ENCODE assay signal across 9 cellular contexts in the genomic region with DNA sequence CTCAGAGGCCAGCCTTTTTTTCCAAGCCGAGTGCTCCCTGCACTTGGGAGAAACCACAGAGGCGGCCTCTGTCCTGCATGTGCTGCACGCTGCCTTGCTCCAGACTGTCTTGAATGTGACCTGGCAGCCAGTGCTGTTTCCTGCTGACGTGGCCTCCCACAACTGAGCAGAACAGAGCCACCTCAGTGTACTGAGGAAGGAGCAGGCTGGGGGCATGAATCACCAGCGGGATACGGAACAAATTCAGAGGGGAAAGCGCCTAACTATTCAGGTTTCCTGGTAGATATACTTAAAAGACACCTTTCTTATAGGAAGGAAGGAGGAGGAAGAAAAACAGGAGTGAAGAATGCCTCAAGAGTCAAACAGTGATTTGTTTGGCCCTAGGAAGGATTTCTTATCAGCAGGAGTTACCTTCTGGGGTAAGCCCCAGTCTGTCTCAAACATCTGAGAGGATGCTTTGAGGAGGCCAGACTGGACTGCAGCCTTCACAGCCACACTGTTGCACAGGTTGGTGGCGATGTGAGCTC.
DNase-seq lines count a peak whose midpoint lies in the region; TF ChIP-seq lines count a peak whose summit lies in the region.
"Had no signal": no experiment of that assay in that cellular context is flagged by ENCODE, and none has a peak within 500 bp of the region (broad histone marks: within the 10 kb centered on the region; RNA-seq: fewer than 3 reads in every experiment).

No MANE protein-coding gene starts in this region.

- peak in 1 of 2 donors; percentile 55 for TF ChIP-seq POLR2A in tibial nerve (IDR thresholded peaks at IDR 0.05)

- peak overlapping the region in 1 of 2 experiments; percentile 10 for H3K4me3 ChIP-seq in neutrophil (ENCODE audit: low read depth in 1 of 2, low read length in 1 of 2)
- H3K4me3 ChIP-seq in tibial nerve: no peak overlapping the region

- H3K36me3 ChIP-seq in neutrophil (no peaks in the 10 kb centered on the region), tibial nerve (no peaks in the 10 kb centered on the region)

- H3K4me1 ChIP-seq in neutrophil (ENCODE audit: control insufficient read depth in 1 of 2, insufficient read depth in 1 of 2, low read depth in 1 of 2, low read length in 1 of 2): peaks cover 64 to 67% of the 10 kb centered on the region in 2 experiments
- peaks cover 0 to 65% (median 25%) of the 10 kb centered on the region in 4 donors for H3K4me1 ChIP-seq in tibial nerve

- intact Hi-C loops in activated T-helper 1 cell treated with anti-CD3 and anti-CD28 coated beads, Interleukin-12 subunit alpha, Interleukin-12 subunit beta, Interleukin-2, Interleukin-4 antibody, amounts not matched to agents 30 ng/mL and 10 ng/mL and 1 ng/mL, durations not matched to agents 14 hours and 24 hours and 36 hours (cut with micrococcal nuclease): loop anchor here (2.0 kb wide), 1 partner anchor 17 kb away; no protein-coding TSS in a partner anchor

- H3K36me3 Mint-ChIP-seq in activated T-helper 1 cell treated with anti-CD3 and anti-CD28 coated beads, Interleukin-12 subunit alpha, Interleukin-12 subunit beta, Interleukin-2, Interleukin-4 antibody, amounts not matched to agents 30 ng/mL and 10 ng/mL and 1 ng/mL, durations not matched to agents 14 hours and 24 hours and 36 hours (ENCODE audit: low read depth): peaks cover 5% of the 10 kb centered on the region

- 9 to 17% methylated on average over 8 of the region's 8 CpGs for WGBS in tibial nerve, 2 donors

- peaks cover 32% of the 10 kb centered on the region for H3K4me1 Mint-ChIP-seq in activated T-helper 1 cell treated with anti-CD3 and anti-CD28 coated beads, Interleukin-12 subunit alpha, Interleukin-12 subunit beta, Interleukin-2, Interleukin-4 antibody, amounts not matched to agents 30 ng/mL and 10 ng/mL and 1 ng/mL, durations not matched to agents 14 hours and 24 hours and 36 hours (ENCODE audit: low read depth)

- DNase-seq in activated gamma-delta T cell treated with Interleukin-2 at 50 U/mL for 16 hours: peak; percentile 16
- DNase-seq in activated gamma-delta T cell (lab: John Stamatoyannopoulos, UW): no peak
- peak; percentile 61 for DNase-seq in MV-4-11 (lab: John Stamatoyannopoulos, UW)
- peak; percentile 29 for DNase-seq in activated T-helper 1 cell treated with anti-CD3 and anti-CD28 coated beads, Interleukin-12 subunit alpha, Interleukin-12 subunit beta, Interleukin-2, Interleukin-4 antibody, amounts not matched to agents 30 ng/mL and 10 ng/mL and 1 ng/mL, durations not matched to agents 14 hours and 24 hours and 36 hours (ENCODE audit: low spot score)
- DNase-seq in fibroblast of the conjunctiva (ENCODE audit: low read depth): peak; percentile 88
- DNase-seq in tibial nerve (ENCODE audit: low spot score in 2 of 2): peak; percentile 86 to 91
- DNase-seq in GM19240 (ENCODE audit: insufficient read length, low spot score): no peak

- H3K27ac ChIP-seq in neutrophil: peak overlapping the region; percentile 80
- H3K27ac ChIP-seq in tibial nerve: peak overlapping the region; percentile 67 to 92 (median 80)
- H3K27ac ChIP-seq: C4-2B had no signal

- H3K27ac Mint-ChIP-seq in activated T-helper 1 cell treated with anti-CD3 and anti-CD28 coated beads, Interleukin-12 subunit alpha, Interleukin-12 subunit beta, Interleukin-2, Interleukin-4 antibody, amounts not matched to agents 30 ng/mL and 10 ng/mL and 1 ng/mL, durations not matched to agents 14 hours and 24 hours and 36 hours: peak overlapping the region; percentile 65

- TF ChIP-seq CTCF in neutrophil (IDR thresholded peaks at IDR 0.05): no peak
- no peak for TF ChIP-seq CTCF in tibial nerve (IDR thresholded peaks at IDR 0.05)

- H3K27me3 Mint-ChIP-seq in activated T-helper 1 cell treated with anti-CD3 and anti-CD28 coated beads, Interleukin-12 subunit alpha, Interleukin-12 subunit beta, Interleukin-2, Interleukin-4 antibody, amounts not matched to agents 30 ng/mL and 10 ng/mL and 1 ng/mL, durations not matched to agents 14 hours and 24 hours and 36 hours (ENCODE audit: insufficient read depth): no peaks in the 10 kb centered on the region

- peak; percentile 33 to 98 for TF ChIP-seq EP300 in tibial nerve (IDR thresholded peaks at IDR 0.05)

- H3K4me3 Mint-ChIP-seq in activated T-helper 1 cell treated with anti-CD3 and anti-CD28 coated beads, Interleukin-12 subunit alpha, Interleukin-12 subunit beta, Interleukin-2, Interleukin-4 antibody, amounts not matched to agents 30 ng/mL and 10 ng/mL and 1 ng/mL, durations not matched to agents 14 hours and 24 hours and 36 hours: no peak overlapping the region

- H3K9me3 ChIP-seq in neutrophil: no peaks in the 10 kb centered on the region
- H3K9me3 ChIP-seq in tibial nerve: no peaks in the 10 kb centered on the region

- H3K27me3 ChIP-seq in neutrophil (no peaks in the 10 kb centered on the region), tibial nerve (no peaks in the 10 kb centered on the region)

- no peaks in the 10 kb centered on the region for H3K9me3 Mint-ChIP-seq in activated T-helper 1 cell treated with anti-CD3 and anti-CD28 coated beads, Interleukin-12 subunit alpha, Interleukin-12 subunit beta, Interleukin-2, Interleukin-4 antibody, amounts not matched to agents 30 ng/mL and 10 ng/mL and 1 ng/mL, durations not matched to agents 14 hours and 24 hours and 36 hours

Comparison
In these comparisons a context has a peak if more than half of its experiments do, and no peak if none do; other contexts are left out.
1. DNase-seq: peak in activated gamma-delta T cell treated with Interleukin-2 at 50 U/mL for 16 hours (single experiment), MV-4-11 (single experiment), activated T-helper 1 cell treated with anti-CD3 and anti-CD28 coated beads, Interleukin-12 subunit alpha, Interleukin-12 subunit beta, Interleukin-2, Interleukin-4 antibody, amounts not matched to agents 30 ng/mL and 10 ng/mL and 1 ng/mL, durations not matched to agents 14 hours and 24 hours and 36 hours (single experiment), fibroblast of the conjunctiva (single experiment) and tibial nerve (2 of 2); none in activated gamma-delta T cell (single experiment) and GM19240 (single experiment).